Comparison of ENCODE assay signal across 12 cellular contexts in genomic region chr15:39625856-39626255, GRCh38. TPM values are rescaled to one million over a fixed set of nuclear protein-coding genes. Genes with fewer than 3 reads are reported as not detected.
DNase-seq lines count a peak whose midpoint lies in the region; ATAC-seq, FAIRE-seq and TF ChIP-seq lines count a peak whose summit lies in the region.
"Had no signal": no experiment of that assay in that cellular context is flagged by ENCODE, and none has a peak within 500 bp of the region (broad histone marks: within the 10 kb centered on the region; RNA-seq: fewer than 3 reads in every experiment).

No MANE protein-coding gene starts in this region.

- H3K4me2 ChIP-seq in astrocyte (ENCODE audit: low read length), result no peak overlapping the region
- no peak overlapping the region for H3K4me2 ChIP-seq in GM23338

- H3F3A ChIP-seq in GM23338 (replicated peaks; ENCODE audit: low read depth), result no peaks in the 10 kb centered on the region

- H2AFZ ChIP-seq in astrocyte (ENCODE audit: low read depth, low read length) (no peak overlapping the region), GM23338 (no peak overlapping the region)

- H4K20me1 ChIP-seq in astrocyte (ENCODE audit: insufficient read depth, low read length) (no peaks in the 10 kb centered on the region), GM23338 (replicated peaks; ENCODE audit: insufficient read depth) (no peaks in the 10 kb centered on the region)

- H3K4me1 ChIP-seq in astrocyte (ENCODE audit: insufficient read depth, low read length), result peaks cover 31% of the 10 kb centered on the region
- H3K4me1 ChIP-seq in right atrium auricular region, result peaks cover 0 to 56% of the 10 kb centered on the region in 2 donors
- H3K4me1 ChIP-seq in GM23338 (ENCODE audit: insufficient read depth), result no peaks in the 10 kb centered on the region
- H3K4me1 ChIP-seq: BE2C had no signal

- H3K4me3 ChIP-seq in astrocyte (ENCODE audit: insufficient read depth, low read depth, low read length) (no peak overlapping the region), right atrium auricular region (no peak overlapping the region), GM23338 (no peak overlapping the region)

- no peak overlapping the region for H3K9ac ChIP-seq in astrocyte (ENCODE audit: low read length)

- no peaks in the 10 kb centered on the region for H3K79me2 ChIP-seq in astrocyte (ENCODE audit: insufficient read depth, low read length)
- H3K79me2 ChIP-seq in GM23338 (replicated peaks; ENCODE audit: insufficient read depth), result no peaks in the 10 kb centered on the region

- no peak overlapping the region for H3K4me3 Mint-ChIP-seq in stimulated activated naive CD8-positive, alpha-beta T cell treated with anti-CD3 and anti-CD28 coated beads, Interleukin-15, Interleukin-2, amounts not matched to agents 100 ng/mL and 50 ng/mL, for 24 hours
- H3K4me3 Mint-ChIP-seq in astrocyte (ENCODE audit: unreplicated experiment) (no peak overlapping the region), mesothelial cell of epicardium (no peak overlapping the region), GM23338 (no peak overlapping the region)

- no peaks in the 10 kb centered on the region for H3K9me3 ChIP-seq in astrocyte (ENCODE audit: insufficient read depth, low read depth, low read length)
- H3K9me3 ChIP-seq in right atrium auricular region, result no peaks in the 10 kb centered on the region
- H3K9me3 ChIP-seq: BE2C had no signal

- 0 out of 2 replicates have a peak, but pooled peaks cover 5% of the 10 kb centered on the region for H3K9me2 ChIP-seq in GM23338 (ENCODE audit: insufficient read depth)

- H3K36me3 ChIP-seq in astrocyte (ENCODE audit: insufficient read depth, low read length), result no peaks in the 10 kb centered on the region
- H3K36me3 ChIP-seq in right atrium auricular region, result no peaks in the 10 kb centered on the region
- H3K36me3 ChIP-seq in GM23338 (ENCODE audit: insufficient read depth), result no peaks in the 10 kb centered on the region
- H3K36me3 ChIP-seq: BE2C had no signal

- TF ChIP-seq CTCF in astrocyte (IDR thresholded peaks at IDR 0.05; ENCODE audit: insufficient read depth, low read depth, low read length) (no peak), right atrium auricular region (IDR thresholded peaks at IDR 0.05) (no peak), mesothelial cell of epicardium (IDR thresholded peaks at IDR 0.05; ENCODE audit: unreplicated experiment) (no peak), GM23338 (conservative IDR thresholded peaks at IDR 0.05; ENCODE audit: low read depth in 2 of 2) (no peak)

- no peak for ATAC-seq in stimulated activated naive CD8-positive, alpha-beta T cell treated with anti-CD3 and anti-CD28 coated beads, Interleukin-15, Interleukin-2, amounts not matched to agents 100 U/mL and 50 U/mL, for 24 hours
- ATAC-seq in GM23338, result no peak
- ATAC-seq: esophagus mucosa; naive thymus-derived CD4-positive, alpha-beta T cell had no signal

- H3K9me3 Mint-ChIP-seq in stimulated activated naive CD8-positive, alpha-beta T cell treated with anti-CD3 and anti-CD28 coated beads, Interleukin-15, Interleukin-2, amounts not matched to agents 100 ng/mL and 50 ng/mL, for 24 hours, result peaks cover 9% of the 10 kb centered on the region
- peaks cover 3% of the 10 kb centered on the region for H3K9me3 Mint-ChIP-seq in astrocyte (ENCODE audit: unreplicated experiment)
- no peaks in the 10 kb centered on the region for H3K9me3 Mint-ChIP-seq in mesothelial cell of epicardium
- no peaks in the 10 kb centered on the region for H3K9me3 Mint-ChIP-seq in GM23338

- H3K27me3 Mint-ChIP-seq in stimulated activated naive CD8-positive, alpha-beta T cell treated with anti-CD3 and anti-CD28 coated beads, Interleukin-15, Interleukin-2, amounts not matched to agents 100 ng/mL and 50 ng/mL, for 24 hours, result no peaks in the 10 kb centered on the region
- H3K27me3 Mint-ChIP-seq in astrocyte (ENCODE audit: low read depth, unreplicated experiment), result no peaks in the 10 kb centered on the region
- H3K27me3 Mint-ChIP-seq in mesothelial cell of epicardium (ENCODE audit: low read depth), result no peaks in the 10 kb centered on the region
- peaks cover 5% of the 10 kb centered on the region for H3K27me3 Mint-ChIP-seq in GM23338 (ENCODE audit: insufficient read depth, low read depth, poor library complexity)
- H3K27me3 Mint-ChIP-seq: naive thymus-derived CD4-positive, alpha-beta T cell had no signal

- H3K27ac ChIP-seq in astrocyte (ENCODE audit: low read depth, low read length) (no peak overlapping the region), right atrium auricular region (peak overlapping the region; percentile 61 to 89), GM23338 (ENCODE audit: low read depth) (no peak overlapping the region)

- H3K4me1 Mint-ChIP-seq in stimulated activated naive CD8-positive, alpha-beta T cell treated with anti-CD3 and anti-CD28 coated beads, Interleukin-15, Interleukin-2, amounts not matched to agents 100 ng/mL and 50 ng/mL, for 24 hours (ENCODE audit: low read depth), result peaks cover 94% of the 10 kb centered on the region
- peaks cover 53% of the 10 kb centered on the region for H3K4me1 Mint-ChIP-seq in astrocyte (ENCODE audit: low read depth, unreplicated experiment)
- peaks cover 14% of the 10 kb centered on the region for H3K4me1 Mint-ChIP-seq in mesothelial cell of epicardium
- H3K4me1 Mint-ChIP-seq in GM23338, result no peaks in the 10 kb centered on the region; the same call in 2 of the 3 replicates

- no peaks in the 10 kb centered on the region for H3K27me3 ChIP-seq in astrocyte (ENCODE audit: insufficient read depth, low read length)
- H3K27me3 ChIP-seq in right atrium auricular region, result no peaks in the 10 kb centered on the region
- no peaks in the 10 kb centered on the region for H3K27me3 ChIP-seq in GM23338 (ENCODE audit: insufficient read depth)

- FAIRE-seq in astrocyte (lab: Jason Lieb, UNC), result peak; percentile 23
- FAIRE-seq: islet of Langerhans had no signal

- no peak for DNase-seq in stimulated activated naive CD8-positive, alpha-beta T cell treated with anti-CD3 and anti-CD28 coated beads, Interleukin-15, Interleukin-2, amounts not matched to agents 100 U/mL and 50 U/mL, for 24 hours
- DNase-seq in astrocyte (ENCODE audit: low read depth) (peak; percentile 42), right atrium auricular region (ENCODE audit: low spot score) (no peak), mesothelial cell of epicardium (ENCODE audit: low spot score in 2 of 2, unreplicated experiment in 2 of 2) (no peak), GM23338 (ENCODE audit: low spot score) (no peak), retina (no peak), GF-D8 (lab: John Stamatoyannopoulos, UW) (no peak)
- DNase-seq: BE2C; naive thymus-derived CD4-positive, alpha-beta T cell had no signal

- H3K36me3 Mint-ChIP-seq in stimulated activated naive CD8-positive, alpha-beta T cell treated with anti-CD3 and anti-CD28 coated beads, Interleukin-15, Interleukin-2, amounts not matched to agents 100 ng/mL and 50 ng/mL, for 24 hours (ENCODE audit: low read depth), result peaks cover 11% of the 10 kb centered on the region
- H3K36me3 Mint-ChIP-seq in astrocyte (ENCODE audit: low read depth, unreplicated experiment) (peaks cover 12% of the 10 kb centered on the region), mesothelial cell of epicardium (no peaks in the 10 kb centered on the region), GM23338 (ENCODE audit: low read depth) (no peaks in the 10 kb centered on the region)

- peak overlapping the region; percentile 94 for H3K27ac Mint-ChIP-seq in stimulated activated naive CD8-positive, alpha-beta T cell treated with anti-CD3 and anti-CD28 coated beads, Interleukin-15, Interleukin-2, amounts not matched to agents 100 ng/mL and 50 ng/mL, for 24 hours
- H3K27ac Mint-ChIP-seq in astrocyte (ENCODE audit: unreplicated experiment) (no peak overlapping the region), mesothelial cell of epicardium (no peak overlapping the region), GM23338 (no peak overlapping the region)

TF ChIP-seq in GM23338, 12 proteins besides CTCF, POLR2A, EP300 and RAD21:
- TF ChIP-seq EZH2 (IDR thresholded peaks at IDR 0.05; ENCODE audit: low read depth, unreplicated experiment) (no peak), ZNF114 (CRISPR knock-in tag; IDR thresholded peaks at IDR 0.05) (no peak), EZH2phosphoT487 (IDR thresholded peaks at IDR 0.05; ENCODE audit: unreplicated experiment) (no peak), JUNB (IDR thresholded peaks at IDR 0.05; ENCODE audit: unreplicated experiment) (no peak)

RNA-seq across cellular contexts. Expression of gene THBS1, which starts 45.0 kb away (rescaled TPM):
- total RNA-seq in astrocyte (720 and 820 TPM in 2 replicates), right atrium auricular region (100 to 1,000 TPM in 1 of 2 donors, 10 to 100 TPM in 1; 67.8 to 205 TPM), mesothelial cell of epicardium (332 to 367 TPM (median 337 TPM) in 3 replicates)
- 81.3 and 81.9 TPM in 2 replicates for total RNA-seq in GM23338 (2014; rRNA removed; shearing (Covaris generic))
- polyA plus RNA-seq in GM23338 (2016; fragmentation: Nextera tagmentation; extraction: Ambion mirVana), result 14.2 and 21.7 TPM in 2 replicates
- polyA plus RNA-seq: naive thymus-derived CD4-positive, alpha-beta T cell had no signal

Comparison
In these comparisons a context has a peak if more than half of its experiments do, and no peak if none do; other contexts are left out.
1. H3K27ac ChIP-seq: peak in right atrium auricular region (2 of 2); none in astrocyte (single experiment) and GM23338 (single experiment).